In the genomic region with DNA sequence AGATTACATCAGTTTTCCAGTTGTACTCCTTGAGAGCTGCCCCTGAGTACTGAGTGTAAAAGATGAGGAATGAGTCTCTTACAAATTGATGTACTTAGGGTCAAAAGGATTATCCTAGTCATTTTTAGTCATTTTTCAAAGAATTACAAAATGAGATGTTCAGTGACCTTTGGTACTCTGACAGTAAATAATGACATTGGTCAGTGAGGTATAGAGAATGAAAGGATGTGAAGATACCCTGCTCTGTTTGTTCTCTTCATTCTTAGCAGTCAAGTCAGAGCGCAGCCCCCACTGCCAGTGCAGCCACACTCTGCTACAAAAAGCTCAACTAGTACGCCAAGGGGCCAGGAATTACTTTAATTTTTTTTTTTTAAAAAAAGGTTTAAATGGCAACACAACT, we compare ENCODE assay signal across 36 cellular contexts. TPM values are rescaled to one million over a fixed set of nuclear protein-coding genes. Genes with fewer than 3 reads are reported as not detected.
"Had no signal": no experiment of that assay in that cellular context is flagged by ENCODE, and none has a peak within 500 bp of the region (broad histone marks: within the 10 kb centered on the region; RNA-seq: fewer than 3 reads in every experiment).

No MANE protein-coding gene starts in this region.

- H3K4me3 Mint-ChIP-seq: activated CD8-positive, alpha-beta memory T cell treated with anti-CD3 and anti-CD28 coated beads, Interleukin-2, amount 10 ng/mL, durations not matched to agents 7 days and 5 days; activated CD8-positive, alpha-beta T cell treated with anti-CD3 and anti-CD28 coated beads for 36 hours; activated naive CD4-positive, alpha-beta T cell treated with anti-CD3 and anti-CD28 coated beads for 36 hours; activated naive CD4-positive, alpha-beta T cell treated with anti-CD3 and anti-CD28 coated beads, Interleukin-2, amount 50 U/mL, for 24 hours; activated naive CD8-positive, alpha-beta T cell treated with anti-CD3 and anti-CD28 coated beads for 36 hours; activated naive CD8-positive, alpha-beta T cell treated with anti-CD3 and anti-CD28 coated beads, Interleukin-2, amount 50 U/mL, for 24 hours; activated T-helper 1 cell treated with anti-CD3 and anti-CD28 coated beads, Interleukin-12 subunit alpha, Interleukin-12 subunit beta, Interleukin-2, Interleukin-4 antibody, amounts not matched to agents 30 ng/mL and 10 ng/mL and 1 ng/mL, durations not matched to agents 14 hours and 24 hours and 36 hours; brain; WTC11 had no signal

- H3K4me3 ChIP-seq: adrenal gland, ascending aorta, breast epithelium, cardiac muscle cell, colonic mucosa, esophagus squamous epithelium had no signal

- H3K27me3 ChIP-seq: ascending aorta, colonic mucosa had no signal

- H3K9me3 Mint-ChIP-seq: activated CD8-positive, alpha-beta T cell treated with anti-CD3 and anti-CD28 coated beads for 36 hours; activated naive CD4-positive, alpha-beta T cell treated with anti-CD3 and anti-CD28 coated beads for 36 hours; activated naive CD4-positive, alpha-beta T cell treated with anti-CD3 and anti-CD28 coated beads, Interleukin-2, amount 50 U/mL, for 24 hours; activated naive CD8-positive, alpha-beta T cell treated with anti-CD3 and anti-CD28 coated beads for 36 hours; activated naive CD8-positive, alpha-beta T cell treated with anti-CD3 and anti-CD28 coated beads, Interleukin-2, amount 50 U/mL, for 24 hours; activated T-helper 1 cell treated with anti-CD3 and anti-CD28 coated beads, Interleukin-12 subunit alpha, Interleukin-12 subunit beta, Interleukin-2, Interleukin-4 antibody, amounts not matched to agents 30 ng/mL and 10 ng/mL and 1 ng/mL, durations not matched to agents 14 hours and 24 hours and 36 hours; activated T-helper 2 cell treated with anti-CD3 and anti-CD28 coated beads, Interferon-gamma antibody, Interleukin-2, Interleukin-4, amounts not matched to agents 10 μg/mL and 5 μg/mL and 100 μg/mL, durations not matched to agents 14 hours and 24 hours and 36 hours; brain; WTC11 had no signal

- DNase-seq: activated CD4-positive, alpha-beta T cell treated with anti-CD3 and anti-CD28 coated beads for 1 hour; activated CD4-positive, alpha-beta T cell treated with anti-CD3 and anti-CD28 coated beads for 48 hours; activated CD4-positive, alpha-beta T cell treated with anti-CD3 and anti-CD28 coated beads, Interleukin-2, amount 50 U/mL, for 1 hour; activated CD4-positive, alpha-beta T cell treated with anti-CD3 and anti-CD28 coated beads, Interleukin-2, amount 50 U/mL, for 48 hours; activated CD8-positive, alpha-beta memory T cell treated with anti-CD3 and anti-CD28 coated beads, Interleukin-2, amount 10 ng/mL, durations not matched to agents 7 days and 5 days; activated CD8-positive, alpha-beta memory T cell treated with anti-CD3 and anti-CD28 coated beads, Interleukin-2, amount 50 U/mL, for 4 hours; activated CD8-positive, alpha-beta T cell treated with anti-CD3 and anti-CD28 coated beads for 36 hours; activated effector memory CD4-positive, alpha-beta T cell treated with anti-CD3 and anti-CD28 coated beads, Interleukin-2, amount 50 U/mL, for 16 hours; activated naive CD4-positive, alpha-beta T cell treated with anti-CD3 and anti-CD28 coated beads for 36 hours; activated naive CD8-positive, alpha-beta T cell treated with anti-CD3 and anti-CD28 coated beads for 36 hours; activated naive CD8-positive, alpha-beta T cell treated with anti-CD3 and anti-CD28 coated beads, Interleukin-2, amount 50 U/mL, for 24 hours; activated T-cell treated with anti-CD3 and anti-CD28 coated beads, Interleukin-2, amount 50 U/mL, for 1 hour; activated T-cell treated with anti-CD3 and anti-CD28 coated beads, Interleukin-2, amount 50 U/mL, for 48 hours; adrenal gland; central memory CD4-positive, alpha-beta T cell; cerebellar nuclear complex; colonic mucosa; effector CD8-positive, alpha-beta T cell; esophagus squamous epithelium; head of caudate nucleus; T-helper 2 cell had no signal

- H3K9me3 ChIP-seq: adrenal gland, ascending aorta, breast epithelium, colonic mucosa, esophagus squamous epithelium had no signal

- H3K36me3 ChIP-seq: breast epithelium, colonic mucosa had no signal

- FAIRE-seq: endometrium, endothelial cell of umbilical vein, frontal cortex had no signal

- H3K27ac ChIP-seq: adrenal gland, ascending aorta, breast epithelium, cardiac muscle cell, colonic mucosa, epithelial cell of prostate, esophagus squamous epithelium, VCaP had no signal

- H3K27ac Mint-ChIP-seq: activated CD8-positive, alpha-beta memory T cell treated with anti-CD3 and anti-CD28 coated beads, Interleukin-2, amount 10 ng/mL, durations not matched to agents 7 days and 5 days; activated CD8-positive, alpha-beta T cell treated with anti-CD3 and anti-CD28 coated beads for 36 hours; activated naive CD4-positive, alpha-beta T cell treated with anti-CD3 and anti-CD28 coated beads for 36 hours; activated naive CD4-positive, alpha-beta T cell treated with anti-CD3 and anti-CD28 coated beads, Interleukin-2, amount 50 U/mL, for 24 hours; activated naive CD8-positive, alpha-beta T cell treated with anti-CD3 and anti-CD28 coated beads for 36 hours; activated naive CD8-positive, alpha-beta T cell treated with anti-CD3 and anti-CD28 coated beads, Interleukin-2, amount 50 U/mL, for 24 hours; activated T-helper 1 cell treated with anti-CD3 and anti-CD28 coated beads, Interleukin-12 subunit alpha, Interleukin-12 subunit beta, Interleukin-2, Interleukin-4 antibody, amounts not matched to agents 30 ng/mL and 10 ng/mL and 1 ng/mL, durations not matched to agents 14 hours and 24 hours and 36 hours; activated T-helper 2 cell treated with anti-CD3 and anti-CD28 coated beads, Interferon-gamma antibody, Interleukin-2, Interleukin-4, amounts not matched to agents 10 μg/mL and 5 μg/mL and 100 μg/mL, durations not matched to agents 14 hours and 24 hours and 36 hours; brain; WTC11 had no signal

- ATAC-seq: activated CD8-positive, alpha-beta memory T cell treated with anti-CD3 and anti-CD28 coated beads, Interleukin-2, amount 10 ng/mL, durations not matched to agents 7 days and 5 days; activated CD8-positive, alpha-beta T cell treated with anti-CD3 and anti-CD28 coated beads for 36 hours; activated naive CD8-positive, alpha-beta T cell treated with anti-CD3 and anti-CD28 coated beads, Interleukin-2, amount 50 U/mL, for 24 hours; WTC11 had no signal

- H3K4me1 ChIP-seq: breast epithelium, colonic mucosa had no signal

RNA-seq across cellular contexts. Expression of a gene that starts 14.1 kb away (rescaled TPM):
- total RNA-seq: activated CD8-positive, alpha-beta memory T cell treated with anti-CD3 and anti-CD28 coated beads, Interleukin-2, amount 10 ng/mL, durations not matched to agents 7 days and 5 days; activated T-helper 1 cell treated with anti-CD3 and anti-CD28 coated beads, Interleukin-12 subunit alpha, Interleukin-12 subunit beta, Interleukin-2, Interleukin-4 antibody, amounts not matched to agents 30 ng/mL and 10 ng/mL and 1 ng/mL, durations not matched to agents 14 hours and 24 hours and 36 hours; activated T-helper 2 cell treated with anti-CD3 and anti-CD28 coated beads, Interferon-gamma antibody, Interleukin-2, Interleukin-4, amounts not matched to agents 10 μg/mL and 5 μg/mL and 100 μg/mL, durations not matched to agents 14 hours and 24 hours and 36 hours; ascending aorta; cardiac muscle cell; fibroblast of lung; frontal cortex; T-helper 1 cell treated with Interleukin-12 subunit alpha and Interleukin-12 subunit beta and Interleukin-4 antibody, amounts not matched to agents 30 ng/mL and 1 ng/mL, for 36 hours had no signal
- polyA plus RNA-seq: cardiac muscle cell, fibroblast of lung had no signal
